Comparison of ENCODE assay signal across 31 cellular contexts in genomic region chrX:153416781-153417180, GRCh38. TPM values are rescaled to one million over a fixed set of nuclear protein-coding genes. Genes with fewer than 3 reads are reported as not detected.
DNase-seq lines count a peak whose midpoint lies in the region; ATAC-seq, FAIRE-seq and TF ChIP-seq lines count a peak whose summit lies in the region.
"Had no signal": no experiment of that assay in that cellular context is flagged by ENCODE, and none has a peak within 500 bp of the region (broad histone marks: within the 10 kb centered on the region; RNA-seq: fewer than 3 reads in every experiment).

No MANE protein-coding gene starts in this region.

- no peaks in the 10 kb centered on the region for H4K20me1 ChIP-seq in GM12878 (ENCODE audit: control insufficient read depth, insufficient read depth)

- H3K27me3 Mint-ChIP-seq in activated CD4-positive, alpha-beta T cell treated with anti-CD3 and anti-CD28 coated beads, Interleukin-2, amount 10 ng/mL, durations not matched to agents 7 days and 5 days, result peaks cover 7% of the 10 kb centered on the region
- H3K27me3 Mint-ChIP-seq: activated naive CD8-positive, alpha-beta T cell treated with anti-CD3 and anti-CD28 coated beads, Interleukin-2, amount 50 U/mL, for 24 hours had no signal

- CTCF ChIA-PET in GM12878 (lab: Yijun Ruan, JAX), result no interaction called here
- CTCF ChIA-PET in activated CD4-positive, alpha-beta T cell treated with anti-CD3 and anti-CD28 coated beads, Interleukin-2, amount 10 ng/mL, durations not matched to agents 7 days and 5 days (lab: Charles Lee), result no interaction called here

- H3K27me3 ChIP-seq in GM12878 (replicated peaks in 1 of 2; ENCODE audit: control insufficient read depth in 2 of 2, insufficient read depth in 2 of 2, low read length in 1 of 2), result no peaks in the 10 kb centered on the region
- H3K27me3 ChIP-seq: body of pancreas, neutrophil, upper lobe of right lung had no signal

- no peak overlapping the region for H3K27ac Mint-ChIP-seq in activated CD4-positive, alpha-beta T cell treated with anti-CD3 and anti-CD28 coated beads, Interleukin-2, amount 10 ng/mL, durations not matched to agents 7 days and 5 days
- H3K27ac Mint-ChIP-seq: activated CD4-positive, alpha-beta memory T cell treated with anti-CD3 and anti-CD28 coated beads, Interleukin-2, amount 10 ng/mL, durations not matched to agents 7 days and 5 days; activated naive CD8-positive, alpha-beta T cell treated with anti-CD3 and anti-CD28 coated beads, Interleukin-2, amount 50 U/mL, for 24 hours had no signal

- no peak for TF ChIP-seq EP300 in GM12878 (IDR thresholded peaks at IDR 0.05; ENCODE audit: borderline replicate concordance in 1 of 2, control insufficient read depth in 1 of 2, low read depth in 2 of 2, low read length in 2 of 2)

- no peaks in the 10 kb centered on the region for H3K9me3 Mint-ChIP-seq in activated CD4-positive, alpha-beta T cell treated with anti-CD3 and anti-CD28 coated beads, Interleukin-2, amount 10 ng/mL, durations not matched to agents 7 days and 5 days
- H3K9me3 Mint-ChIP-seq: activated CD4-positive, alpha-beta memory T cell treated with anti-CD3 and anti-CD28 coated beads, Interleukin-2, amount 10 ng/mL, durations not matched to agents 7 days and 5 days; activated naive CD8-positive, alpha-beta T cell treated with anti-CD3 and anti-CD28 coated beads, Interleukin-2, amount 50 U/mL, for 24 hours had no signal

- no peak overlapping the region for H3K4me2 ChIP-seq in GM12878 (ENCODE audit: control insufficient read depth, insufficient read depth)

- peaks cover 7% of the 10 kb centered on the region for H3K4me1 Mint-ChIP-seq in activated CD4-positive, alpha-beta T cell treated with anti-CD3 and anti-CD28 coated beads, Interleukin-2, amount 10 ng/mL, durations not matched to agents 7 days and 5 days

- in situ Hi-C loops in GM12878 (cut with MboI), result no loop called here

- DNase-seq in NCI-H748 (lab: John Stamatoyannopoulos, UW; ENCODE audit: unreplicated experiment) (peak; percentile 9), NCI-H748 treated with DMSO at 0.1 percent for 48 hours (lab: John Stamatoyannopoulos, UW) (no peak), NCI-H2171 treated with DMSO at 0.1 percent for 48 hours (lab: John Stamatoyannopoulos, UW) (peak; percentile 76), GM12878 (ENCODE audit: low read depth, low spot score) (no peak), posterior vena cava (ENCODE audit: low spot score) (peak; percentile 56), C1 segment of cervical spinal cord (lab: John Stamatoyannopoulos, UW) (no peak), GM12892 (ENCODE audit: insufficient read length) (no peak)
- no peak for DNase-seq in activated CD4-positive, alpha-beta T cell treated with anti-CD3 and anti-CD28 coated beads, Interleukin-2, amount 10 ng/mL, durations not matched to agents 7 days and 5 days
- DNase-seq: 8988T; activated CD4-positive, alpha-beta memory T cell treated with anti-CD3 and anti-CD28 coated beads, Interleukin-2, amount 10 ng/mL, durations not matched to agents 7 days and 5 days; activated CD4-positive, CD25-positive, alpha-beta regulatory T cell; activated gamma-delta T cell; activated naive CD8-positive, alpha-beta T cell treated with anti-CD3 and anti-CD28 coated beads, Interleukin-2, amount 50 U/mL, for 24 hours; activated T-cell treated with anti-CD3 and anti-CD28 coated beads for 4 hours; AML-193; body of pancreas; DND-41; HCEC 1CT; heart left ventricle; KG1; mesenchymal stem cell; NCI-H146; substantia nigra; T1000; upper lobe of right lung had no signal

- BruUV-seq in GM12878 (replicated peaks; lab: Mats Ljungman, UMichigan), result TSS peak; percentile 11

- H3K36me3 Mint-ChIP-seq in activated CD4-positive, alpha-beta T cell treated with anti-CD3 and anti-CD28 coated beads, Interleukin-2, amount 10 ng/mL, durations not matched to agents 7 days and 5 days (ENCODE audit: low read depth), result no peaks in the 10 kb centered on the region

- TF ChIP-seq POLR2A in GM12878 (IDR thresholded peaks at IDR 0.05; ENCODE audit: low read depth, low read length), result no peak
- TF ChIP-seq POLR2A in GM12892 (IDR thresholded peaks at IDR 0.05; ENCODE audit: low read depth, low read length), result no peak

- H3K9ac ChIP-seq in GM12878 (ENCODE audit: control insufficient read depth, insufficient read depth, low read length), result no peak overlapping the region

- POLR2A ChIA-PET in GM12878 (lab: Charles Lee), result no interaction called here
- POLR2A ChIA-PET in activated CD4-positive, alpha-beta T cell treated with anti-CD3 and anti-CD28 coated beads, Interleukin-2, amount 10 ng/mL, durations not matched to agents 7 days and 5 days (lab: Charles Lee), result no interaction called here

- no peak overlapping the region for H2AFZ ChIP-seq in GM12878 (ENCODE audit: control insufficient read depth, low read depth, low read length)

- ATAC-seq in GM12878, result no peak
- ATAC-seq: activated naive CD8-positive, alpha-beta T cell treated with anti-CD3 and anti-CD28 coated beads, Interleukin-2, amount 50 U/mL, for 24 hours; body of pancreas had no signal

- TF ChIP-seq RAD21 in GM12878 (IDR thresholded peaks at IDR 0.05; ENCODE audit: insufficient read depth, low read depth, low read length), result no peak

- RAD21 ChIA-PET in GM12878 (lab: Charles Lee; ENCODE audit: unreplicated experiment), result no interaction called here

- TF ChIP-seq CTCF in GM12878 (IDR thresholded peaks at IDR 0.05 in 2 of 3, conservative IDR thresholded peaks at IDR 0.05 in 1 of 3; ENCODE audit: control insufficient read depth in 2 of 3, extremely low read depth in 1 of 3, insufficient read depth in 1 of 3, low read depth in 3 of 3, low read length in 3 of 3), result no peak

- FAIRE-seq in GM12878 (lab: Jason Lieb, UNC) (no peak), GM12892 (lab: Jason Lieb, UNC) (no peak)

- no peaks in the 10 kb centered on the region; a peak in 1 of 4 replicates for H3K36me3 ChIP-seq in GM12878 (ENCODE audit: control insufficient read depth in 2 of 2, insufficient read depth in 2 of 2, low read length in 1 of 2)
- H3K36me3 ChIP-seq: upper lobe of right lung had no signal

- H3K4me3 ChIP-seq in GM12878, result no peak overlapping the region
- H3K4me3 ChIP-seq: body of pancreas, heart left ventricle, skin epidermis, upper lobe of right lung had no signal

- SMC1A ChIA-PET in GM12878 (lab: Charles Lee; ENCODE audit: uncharacterized antibody, unreplicated experiment), result no interaction called here

- H3K79me2 ChIP-seq in GM12878 (ENCODE audit: control insufficient read depth, insufficient read depth, low read length), result no peaks in the 10 kb centered on the region

- no peaks in the 10 kb centered on the region; the same call in 2 of the 3 replicates for H3K9me3 ChIP-seq in GM12878 (replicated peaks; ENCODE audit: control insufficient read depth, insufficient read depth, low read length)
- H3K9me3 ChIP-seq: body of pancreas, heart left ventricle, neutrophil, upper lobe of right lung had no signal

- no peak overlapping the region for H3K27ac ChIP-seq in GM12878 (ENCODE audit: control insufficient read depth, insufficient read depth)
- H3K27ac ChIP-seq: body of pancreas, epithelial cell of prostate, heart left ventricle, neutrophil, skin epidermis, upper lobe of right lung had no signal

- no peaks in the 10 kb centered on the region for H3K4me1 ChIP-seq in GM12878 (ENCODE audit: control insufficient read depth, insufficient read depth, low read length)
- H3K4me1 ChIP-seq: upper lobe of right lung had no signal

- H3K4me3 Mint-ChIP-seq in activated CD4-positive, alpha-beta T cell treated with anti-CD3 and anti-CD28 coated beads, Interleukin-2, amount 10 ng/mL, durations not matched to agents 7 days and 5 days, result no peak overlapping the region
- H3K4me3 Mint-ChIP-seq: activated CD4-positive, alpha-beta memory T cell treated with anti-CD3 and anti-CD28 coated beads, Interleukin-2, amount 10 ng/mL, durations not matched to agents 7 days and 5 days; activated naive CD8-positive, alpha-beta T cell treated with anti-CD3 and anti-CD28 coated beads, Interleukin-2, amount 50 U/mL, for 24 hours had no signal

- WGBS in GM12878 (ENCODE audit: insufficient coverage, insufficient replicate concordance, low lambda C conversion rate, missing lambda C conversion rate), result 59% methylated on average over 9 of the region's 9 CpGs

- intact Hi-C loops in GM12878 (cut with micrococcal nuclease; ENCODE audit: unreplicated experiment), result no loop called here
- intact Hi-C loops in posterior vena cava (cut with DNase I), result no loop called here

RNA-seq across cellular contexts. Expression of gene ZFP92, which starts 5.5 kb away (rescaled TPM):
- 3.2 and 3.7 TPM in 2 replicates for total RNA-seq in GM12878 (2013; cell fraction: nucleolus; rRNA removed)
- 0.06 and 0.11 TPM in 2 replicates for total RNA-seq in GM12878 (2014; rRNA removed)
- 0.09 and 0.14 TPM in 2 replicates for total RNA-seq in GM12878 (2014; rRNA removed; fragmentation: Illumina TruSeq; extraction: Trizol)
- 0.13 and 0.31 TPM in 2 replicates for total RNA-seq in GM12878 (2021)
- polyA plus RNA-seq in GM12878 (2011; ENCODE audit: low read depth), result 0.62 TPM
- polyA plus RNA-seq in GM12878 (2011; rRNA removed), result 1.4 and 1.6 TPM in 2 replicates
- 1.6 TPM in 2 replicates for polyA plus RNA-seq in GM12878 (2011; cell fraction: cytosol; rRNA removed)
- polyA plus RNA-seq in GM12878 (2011; cell fraction: nucleus; rRNA removed), result 4.0 and 4.2 TPM in 2 replicates
- polyA plus RNA-seq in GM12878 (2012), result 0.72 and 0.93 TPM in 2 replicates
- polyA plus RNA-seq in GM12878 (2014; fragmentation: Illumina TruSeq; extraction: Trizol), result 0.16 and 0.27 TPM in 2 replicates
- polyA plus RNA-seq in GM12878 (2014; fragmentation: Nextera tagmentation; extraction: Ambion mirVana), result under 1 TPM; 0.02 to 0.03 TPM
- polyA plus RNA-seq in GM12878 (2014; rRNA removed), result 0.09 and 0.19 TPM in 2 replicates
- polyA plus RNA-seq in GM12878 (2016; fragmentation: Nextera tagmentation; extraction: Ambion mirVana), result not detected
- 1.6 and 2.4 TPM in 2 replicates for polyA minus RNA-seq in GM12878 (2011; rRNA and poly(A)+ RNA removed)
- polyA minus RNA-seq in GM12878 (2011; cell fraction: cytosol; rRNA and poly(A)+ RNA removed), result 1.0 and 1.7 TPM in 2 replicates
- 0.97 and 1.7 TPM in 2 replicates for polyA minus RNA-seq in GM12878 (2011; cell fraction: nucleus; rRNA and poly(A)+ RNA removed)
- under 1 TPM; 0.65 to 0.90 TPM for total RNA-seq in posterior vena cava
- polyA plus RNA-seq in GM12892 (2012; ENCODE audit: missing spikeins), result 0.91 TPM
- under 1 TPM; 0.52 to 0.60 TPM for total RNA-seq in activated CD4-positive, alpha-beta T cell treated with anti-CD3 and anti-CD28 coated beads, Interleukin-2, amount 10 ng/mL, durations not matched to agents 7 days and 5 days
- total RNA-seq: HT-29 had no signal

RNA-seq across cellular contexts. Expression of gene PNMA6E, which starts 15.6 kb away (rescaled TPM):
- not detected in 2 replicates for total RNA-seq in GM12878 (2013; cell fraction: nucleolus; rRNA removed)
- total RNA-seq in GM12878 (2014; rRNA removed) (not detected in 2 replicates), GM12878 (2014; rRNA removed; fragmentation: Illumina TruSeq; extraction: Trizol) (not detected in 2 replicates), GM12878 (2021) (not detected in 2 replicates), posterior vena cava (not detected)
- not detected for polyA plus RNA-seq in GM12878 (2011; ENCODE audit: low read depth)
- polyA plus RNA-seq in GM12878 (2011; rRNA removed) (not detected in 2 replicates), GM12878 (2014; fragmentation: Illumina TruSeq; extraction: Trizol) (not detected in 2 replicates), GM12878 (2014; fragmentation: Nextera tagmentation; extraction: Ambion mirVana) (not detected), GM12878 (2014; rRNA removed) (not detected in 2 replicates), GM12878 (2016; fragmentation: Nextera tagmentation; extraction: Ambion mirVana) (not detected)
- not detected in 2 replicates for polyA plus RNA-seq in GM12878 (2011; cell fraction: cytosol; rRNA removed)
- polyA plus RNA-seq in GM12878 (2011; cell fraction: nucleus; rRNA removed), result not detected in 2 replicates
- not detected in 2 replicates for polyA plus RNA-seq in GM12878 (2012)
- not detected in 2 replicates for polyA minus RNA-seq in GM12878 (2011; rRNA and poly(A)+ RNA removed)
- polyA minus RNA-seq in GM12878 (2011; cell fraction: cytosol; rRNA and poly(A)+ RNA removed), result not detected in 2 replicates
- polyA minus RNA-seq in GM12878 (2011; cell fraction: nucleus; rRNA and poly(A)+ RNA removed), result not detected in 2 replicates
- polyA plus RNA-seq in GM12892 (2012; ENCODE audit: missing spikeins), result not detected
- not detected for total RNA-seq in activated CD4-positive, alpha-beta T cell treated with anti-CD3 and anti-CD28 coated beads, Interleukin-2, amount 10 ng/mL, durations not matched to agents 7 days and 5 days
- total RNA-seq: activated CD4-positive, alpha-beta memory T cell treated with anti-CD3 and anti-CD28 coated beads, Interleukin-2, amount 10 ng/mL, durations not matched to agents 7 days and 5 days; body of pancreas; cerebellum; heart left ventricle; HT-29; OCI-LY7 had no signal
- polyA plus RNA-seq: heart left ventricle had no signal

RNA-seq across cellular contexts. Expression of gene TREX2, which starts 29.1 kb away (rescaled TPM):
- total RNA-seq in GM12878 (2013; cell fraction: nucleolus; rRNA removed), result 1.9 and 3.4 TPM in 2 replicates
- 0.65 and 0.85 TPM in 2 replicates for total RNA-seq in GM12878 (2014; rRNA removed)
- total RNA-seq in GM12878 (2014; rRNA removed; fragmentation: Illumina TruSeq; extraction: Trizol), result 0.23 TPM in 1 of 2 replicates, not detected in the other
- 0.80 and 1.1 TPM in 2 replicates for total RNA-seq in GM12878 (2021)
- polyA plus RNA-seq in GM12878 (2011; ENCODE audit: low read depth), result 0.21 TPM
- polyA plus RNA-seq in GM12878 (2011; rRNA removed), result 0.14 TPM in 1 of 2 replicates, not detected in the other
- 0.27 and 0.62 TPM in 2 replicates for polyA plus RNA-seq in GM12878 (2011; cell fraction: cytosol; rRNA removed)
- 2.8 and 5.9 TPM in 2 replicates for polyA plus RNA-seq in GM12878 (2011; cell fraction: nucleus; rRNA removed)
- polyA plus RNA-seq in GM12878 (2012), result 0.27 and 0.29 TPM in 2 replicates
- 0.09 TPM in 1 of 2 replicates, not detected in the other for polyA plus RNA-seq in GM12878 (2014; fragmentation: Illumina TruSeq; extraction: Trizol)
- not detected for polyA plus RNA-seq in GM12878 (2014; fragmentation: Nextera tagmentation; extraction: Ambion mirVana)
- polyA plus RNA-seq in GM12878 (2014; rRNA removed), result 0.84 and 0.97 TPM in 2 replicates
- under 1 TPM; 0.50 to 0.60 TPM for polyA plus RNA-seq in GM12878 (2016; fragmentation: Nextera tagmentation; extraction: Ambion mirVana)
- 0.46 TPM in 1 of 2 replicates, not detected in the other for polyA minus RNA-seq in GM12878 (2011; rRNA and poly(A)+ RNA removed)
- polyA minus RNA-seq in GM12878 (2011; cell fraction: cytosol; rRNA and poly(A)+ RNA removed), result 0.80 and 0.83 TPM in 2 replicates
- polyA minus RNA-seq in GM12878 (2011; cell fraction: nucleus; rRNA and poly(A)+ RNA removed), result 1.6 and 5.4 TPM in 2 replicates
- total RNA-seq in posterior vena cava, result 1 to 10 TPM in 1 of 2 donors, under 1 TPM in 1; 0.48 to 1.9 TPM
- polyA plus RNA-seq in GM12892 (2012; ENCODE audit: missing spikeins), result not detected
- total RNA-seq in activated CD4-positive, alpha-beta T cell treated with anti-CD3 and anti-CD28 coated beads, Interleukin-2, amount 10 ng/mL, durations not matched to agents 7 days and 5 days, result 1 to 10 TPM; 3.0 to 3.4 TPM

RNA-seq across cellular contexts. Expression of gene HAUS7, which starts 53.6 kb away (rescaled TPM):
- total RNA-seq in GM12878 (2013; cell fraction: nucleolus; rRNA removed), result 11.0 and 11.4 TPM in 2 replicates
- total RNA-seq in GM12878 (2014; rRNA removed), result 20.5 and 26.2 TPM in 2 replicates
- 22.1 and 22.7 TPM in 2 replicates for total RNA-seq in GM12878 (2014; rRNA removed; fragmentation: Illumina TruSeq; extraction: Trizol)
- total RNA-seq in GM12878 (2021), result 40.5 and 44.5 TPM in 2 replicates
- polyA plus RNA-seq in GM12878 (2011; ENCODE audit: low read depth), result 5.0 TPM
- polyA plus RNA-seq in GM12878 (2011; rRNA removed), result 12.7 and 20.3 TPM in 2 replicates
- polyA plus RNA-seq in GM12878 (2011; cell fraction: cytosol; rRNA removed), result 39.1 and 47.7 TPM in 2 replicates
- polyA plus RNA-seq in GM12878 (2011; cell fraction: nucleus; rRNA removed), result 52.3 and 76.7 TPM in 2 replicates
- polyA plus RNA-seq in GM12878 (2012), result 15.2 and 15.5 TPM in 2 replicates
- polyA plus RNA-seq in GM12878 (2014; fragmentation: Illumina TruSeq; extraction: Trizol), result 8.0 and 16.6 TPM in 2 replicates
- polyA plus RNA-seq in GM12878 (2014; fragmentation: Nextera tagmentation; extraction: Ambion mirVana), result 10 to 100 TPM in 1 of 2 experiments, 1 to 10 TPM in 1; 6.7 to 15.6 TPM
- polyA plus RNA-seq in GM12878 (2014; rRNA removed), result 36.5 and 45.2 TPM in 2 replicates
- 10 to 100 TPM; 61.0 to 63.3 TPM for polyA plus RNA-seq in GM12878 (2016; fragmentation: Nextera tagmentation; extraction: Ambion mirVana)
- 20.2 and 37.0 TPM in 2 replicates for polyA minus RNA-seq in GM12878 (2011; rRNA and poly(A)+ RNA removed)
- 7.1 and 10.3 TPM in 2 replicates for polyA minus RNA-seq in GM12878 (2011; cell fraction: cytosol; rRNA and poly(A)+ RNA removed)
- polyA minus RNA-seq in GM12878 (2011; cell fraction: nucleus; rRNA and poly(A)+ RNA removed), result 12.3 and 16.2 TPM in 2 replicates
- total RNA-seq in posterior vena cava, result 10 to 100 TPM; 23.5 to 30.1 TPM
- polyA plus RNA-seq in GM12892 (2012; ENCODE audit: missing spikeins), result 20.9 TPM
- total RNA-seq in activated CD4-positive, alpha-beta T cell treated with anti-CD3 and anti-CD28 coated beads, Interleukin-2, amount 10 ng/mL, durations not matched to agents 7 days and 5 days, result 10 to 100 TPM; 37.6 to 45.9 TPM

Comparison
In these comparisons a context has a peak if more than half of its experiments do, and no peak if none do; other contexts are left out.
1. DNase-seq: peak in NCI-H748 (single experiment), NCI-H2171 treated with DMSO at 0.1 percent for 48 hours (single experiment) and posterior vena cava (single experiment); none in NCI-H748 treated with DMSO at 0.1 percent for 48 hours (single experiment), GM12878 (single experiment), C1 segment of cervical spinal cord (0 of 14), GM12892 (single experiment) and activated CD4-positive, alpha-beta T cell treated with anti-CD3 and anti-CD28 coated beads, Interleukin-2, amount 10 ng/mL, durations not matched to agents 7 days and 5 days (single experiment).